14 cellular contexts compared by ENCODE assay signal in genomic region chr12:87847147-87847546, GRCh38.
"Had no signal": no experiment of that assay in that cellular context is flagged by ENCODE, and none has a peak within 500 bp of the region (broad histone marks: within the 10 kb centered on the region; RNA-seq: fewer than 3 reads in every experiment).

No MANE protein-coding gene starts in this region.

- DNase-seq: activated CD4-positive, alpha-beta T cell treated with anti-CD3 and anti-CD28 coated beads, Interleukin-2, amount 50 U/mL, for 4 hours; activated CD4-positive, CD25-positive, alpha-beta regulatory T cell treated with anti-CD3 and anti-CD28 coated beads, Interleukin-2, amount 50 U/mL, for 72 hours; activated naive CD8-positive, alpha-beta T cell treated with anti-CD3 and anti-CD28 coated beads, Interleukin-2, amount 10 ng/mL, durations not matched to agents 7 days and 5 days; activated T-cell treated with anti-CD3 and anti-CD28 coated beads, Interleukin-2, amount 50 U/mL, for 72 hours; anterior cingulate cortex; left ventricle myocardium inferior; naive B cell; right cardiac atrium; small intestine; thyroid gland; uterus had no signal

- H3K27ac ChIP-seq: left ventricle myocardium inferior, neutrophil, thyroid gland, uterus had no signal

- H3K4me1 ChIP-seq: left ventricle myocardium inferior, thyroid gland, uterus had no signal

- H3K9me3 ChIP-seq: left ventricle myocardium inferior, neutrophil, thyroid gland, uterus had no signal

- H3K27me3 ChIP-seq: neutrophil, thyroid gland, uterus had no signal

- H3K36me3 ChIP-seq: left ventricle myocardium inferior, neutrophil, thyroid gland, uterus had no signal

- H3K4me3 ChIP-seq: left ventricle myocardium inferior, thyroid gland, uterus had no signal

- ATAC-seq: activated T-cell treated with anti-CD3 and anti-CD28 coated beads, Interleukin-2, amount 50 U/mL, for 72 hours; esophagus mucosa; right cardiac atrium; stimulated activated effector memory CD8-positive, alpha-beta T cell treated with anti-CD3 and anti-CD28 coated beads, Interleukin-12 subunit alpha, Interleukin-12 subunit beta, amount 100 ng/mL, for 72 hours had no signal
